Comparison of ENCODE assay signal across 10 cellular contexts in genomic region chr3:139538733-139539132, GRCh38. TPM values are rescaled to one million over a fixed set of nuclear protein-coding genes. Genes with fewer than 3 reads are reported as not detected.
DNase-seq lines count a peak whose midpoint lies in the region; ATAC-seq and TF ChIP-seq lines count a peak whose summit lies in the region.
"Had no signal": no experiment of that assay in that cellular context is flagged by ENCODE, and none has a peak within 500 bp of the region (broad histone marks: within the 10 kb centered on the region; RNA-seq: fewer than 3 reads in every experiment).

No MANE protein-coding gene starts in this region.

- H3K36me3 ChIP-seq in esophagus squamous epithelium (no peaks in the 10 kb centered on the region), mesodermal cell (ENCODE audit: control insufficient read depth, insufficient read depth, low read length) (no peaks in the 10 kb centered on the region), tibial nerve (no peaks in the 10 kb centered on the region)

- no peak for TF ChIP-seq CTCF in esophagus squamous epithelium (IDR thresholded peaks at IDR 0.05)
- TF ChIP-seq CTCF in tibial nerve (IDR thresholded peaks at IDR 0.05), result no peak

- WGBS in esophagus squamous epithelium, 2 donors, result 78 to 87% methylated on average over 9 to 18 of the region's 21 CpGs
- 38 to 58% methylated on average over 17 to 18 of the region's 21 CpGs for WGBS in mesodermal cell (ENCODE audit: insufficient coverage in 2 of 2), 2 experiments
- 59 to 66% methylated on average over 20 to 21 of the region's 21 CpGs for WGBS in tibial nerve, 2 donors

- H3K4me1 Mint-ChIP-seq in activated CD4-positive, alpha-beta T cell treated with anti-CD3 and anti-CD28 coated beads, Interleukin-2, amount 10 ng/mL, durations not matched to agents 7 days and 5 days, result peaks cover 20% of the 10 kb centered on the region
- H3K4me1 Mint-ChIP-seq: activated naive CD4-positive, alpha-beta T cell treated with anti-CD3 and anti-CD28 coated beads, Interleukin-2, amount 50 U/mL, for 24 hours had no signal

- POLR2A ChIA-PET in activated CD4-positive, alpha-beta T cell treated with anti-CD3 and anti-CD28 coated beads, Interleukin-2, amount 10 ng/mL, durations not matched to agents 7 days and 5 days (lab: Charles Lee), result no interaction called here

- TF ChIP-seq POLR2A in esophagus squamous epithelium (IDR thresholded peaks at IDR 0.05) (no peak), tibial nerve (IDR thresholded peaks at IDR 0.05) (no peak)

- peak overlapping the region; percentile 69 to 82 (median 76) for H3K27ac ChIP-seq in esophagus squamous epithelium
- no peak overlapping the region for H3K27ac ChIP-seq in mesodermal cell (ENCODE audit: low read depth, low read length, severe bottlenecking)
- H3K27ac ChIP-seq in tibial nerve, result peak overlapping the region; percentile 31 to 71 (median 60)
- H3K27ac ChIP-seq: 22Rv1 had no signal

- CTCF ChIA-PET in activated CD4-positive, alpha-beta T cell treated with anti-CD3 and anti-CD28 coated beads, Interleukin-2, amount 10 ng/mL, durations not matched to agents 7 days and 5 days (lab: Charles Lee), result no interaction called here

- intact Hi-C loops in esophagus squamous epithelium (cut with DNase I), result no loop called here

- no peaks in the 10 kb centered on the region for H3K9me3 Mint-ChIP-seq in activated CD4-positive, alpha-beta T cell treated with anti-CD3 and anti-CD28 coated beads, Interleukin-2, amount 10 ng/mL, durations not matched to agents 7 days and 5 days
- H3K9me3 Mint-ChIP-seq: activated naive CD4-positive, alpha-beta T cell treated with anti-CD3 and anti-CD28 coated beads, Interleukin-2, amount 50 U/mL, for 24 hours had no signal

- ATAC-seq in HG03565 (IDR thresholded peaks at IDR 0.05; ENCODE audit: unreplicated experiment) (no peak), HG03159 (IDR thresholded peaks at IDR 0.05; ENCODE audit: unreplicated experiment) (no peak)

- TF ChIP-seq EP300 in tibial nerve (IDR thresholded peaks at IDR 0.05), result no peak

- H3K4me1 ChIP-seq in esophagus squamous epithelium (peaks cover 24 to 67% (median 30%) of the 10 kb centered on the region in 3 donors), mesodermal cell (ENCODE audit: control insufficient read depth, insufficient read depth, low read length, poor library complexity, severe bottlenecking) (peaks cover 19% of the 10 kb centered on the region), tibial nerve (peaks cover 0 to 48% (median 27%) of the 10 kb centered on the region in 4 donors)

- H3K9me3 ChIP-seq in esophagus squamous epithelium (no peaks in the 10 kb centered on the region), mesodermal cell (ENCODE audit: control insufficient read depth, low read length) (peaks cover 7% of the 10 kb centered on the region), tibial nerve (no peaks in the 10 kb centered on the region)

- H3K4me3 ChIP-seq in esophagus squamous epithelium (peak overlapping the region; percentile 46 to 82 (median 63)), mesodermal cell (ENCODE audit: extremely low read depth, insufficient read depth, low read length, poor library complexity, severe bottlenecking) (peak overlapping the region; percentile 44), tibial nerve (peak overlapping the region; percentile 34 to 62 (median 53))

- DNase-seq in DMS79 treated with DMSO at 0.1 percent for 48 hours (lab: John Stamatoyannopoulos, UW), result peak; percentile 43
- no peak for DNase-seq in DMS79 (lab: John Stamatoyannopoulos, UW)
- DNase-seq in esophagus squamous epithelium (lab: John Stamatoyannopoulos, UW), result no peak
- DNase-seq in tibial nerve (ENCODE audit: low spot score in 2 of 2), result no peak
- DNase-seq in activated CD4-positive, alpha-beta T cell treated with anti-CD3 and anti-CD28 coated beads, Interleukin-2, amount 10 ng/mL, durations not matched to agents 7 days and 5 days, result no peak

- H3K27me3 ChIP-seq in esophagus squamous epithelium, result peaks cover 0 to 13% (median 0%) of the 10 kb centered on the region in 4 donors
- no peaks in the 10 kb centered on the region for H3K27me3 ChIP-seq in tibial nerve

- no peaks in the 10 kb centered on the region for H3K36me3 Mint-ChIP-seq in activated CD4-positive, alpha-beta T cell treated with anti-CD3 and anti-CD28 coated beads, Interleukin-2, amount 10 ng/mL, durations not matched to agents 7 days and 5 days (ENCODE audit: low read depth)

- H3K27ac Mint-ChIP-seq in activated CD4-positive, alpha-beta T cell treated with anti-CD3 and anti-CD28 coated beads, Interleukin-2, amount 10 ng/mL, durations not matched to agents 7 days and 5 days, result no peak overlapping the region
- H3K27ac Mint-ChIP-seq: activated naive CD4-positive, alpha-beta T cell treated with anti-CD3 and anti-CD28 coated beads, Interleukin-2, amount 50 U/mL, for 24 hours had no signal

- H3K4me3 Mint-ChIP-seq in activated CD4-positive, alpha-beta T cell treated with anti-CD3 and anti-CD28 coated beads, Interleukin-2, amount 10 ng/mL, durations not matched to agents 7 days and 5 days, result no peak overlapping the region
- H3K4me3 Mint-ChIP-seq: activated naive CD4-positive, alpha-beta T cell treated with anti-CD3 and anti-CD28 coated beads, Interleukin-2, amount 50 U/mL, for 24 hours had no signal

- H3K27me3 Mint-ChIP-seq in activated CD4-positive, alpha-beta T cell treated with anti-CD3 and anti-CD28 coated beads, Interleukin-2, amount 10 ng/mL, durations not matched to agents 7 days and 5 days, result peaks cover 53% of the 10 kb centered on the region

RNA-seq across cellular contexts. Expression of gene RBP1, which starts 0.8 kb away (rescaled TPM):
- total RNA-seq in esophagus squamous epithelium, result 10 to 100 TPM in 3 of 4 donors, 1 to 10 TPM in 1; 9.0 to 42.9 (median 21.6) TPM
- polyA plus RNA-seq in mesodermal cell (2013, experiment 1 of 2), result 71.6 TPM
- polyA plus RNA-seq in mesodermal cell (2013, experiment 2 of 2), result 74.4 TPM
- total RNA-seq in tibial nerve, result 1 to 10 TPM; 3.3 to 5.9 (median 4.8) TPM
- total RNA-seq in activated CD4-positive, alpha-beta T cell treated with anti-CD3 and anti-CD28 coated beads, Interleukin-2, amount 10 ng/mL, durations not matched to agents 7 days and 5 days, result not detected

Comparison
In these comparisons a context has a peak if more than half of its experiments do, and no peak if none do; other contexts are left out.
1. RNA of gene RBP1, which starts 0.8 kb away (total RNA-seq): 9.0 to 42.9 TPM in esophagus squamous epithelium and 3.3 to 5.9 TPM in tibial nerve; not detected in activated CD4-positive, alpha-beta T cell treated with anti-CD3 and anti-CD28 coated beads, Interleukin-2, amount 10 ng/mL, durations not matched to agents 7 days and 5 days; every median in the first group is over 4 times any median in the second.
2. Peak in every context shown above with its lines, with median percentiles within 50 percentile points of each other: H3K4me3 ChIP-seq.